1 cellular context compared by ENCODE assay signal in the genomic region with DNA sequence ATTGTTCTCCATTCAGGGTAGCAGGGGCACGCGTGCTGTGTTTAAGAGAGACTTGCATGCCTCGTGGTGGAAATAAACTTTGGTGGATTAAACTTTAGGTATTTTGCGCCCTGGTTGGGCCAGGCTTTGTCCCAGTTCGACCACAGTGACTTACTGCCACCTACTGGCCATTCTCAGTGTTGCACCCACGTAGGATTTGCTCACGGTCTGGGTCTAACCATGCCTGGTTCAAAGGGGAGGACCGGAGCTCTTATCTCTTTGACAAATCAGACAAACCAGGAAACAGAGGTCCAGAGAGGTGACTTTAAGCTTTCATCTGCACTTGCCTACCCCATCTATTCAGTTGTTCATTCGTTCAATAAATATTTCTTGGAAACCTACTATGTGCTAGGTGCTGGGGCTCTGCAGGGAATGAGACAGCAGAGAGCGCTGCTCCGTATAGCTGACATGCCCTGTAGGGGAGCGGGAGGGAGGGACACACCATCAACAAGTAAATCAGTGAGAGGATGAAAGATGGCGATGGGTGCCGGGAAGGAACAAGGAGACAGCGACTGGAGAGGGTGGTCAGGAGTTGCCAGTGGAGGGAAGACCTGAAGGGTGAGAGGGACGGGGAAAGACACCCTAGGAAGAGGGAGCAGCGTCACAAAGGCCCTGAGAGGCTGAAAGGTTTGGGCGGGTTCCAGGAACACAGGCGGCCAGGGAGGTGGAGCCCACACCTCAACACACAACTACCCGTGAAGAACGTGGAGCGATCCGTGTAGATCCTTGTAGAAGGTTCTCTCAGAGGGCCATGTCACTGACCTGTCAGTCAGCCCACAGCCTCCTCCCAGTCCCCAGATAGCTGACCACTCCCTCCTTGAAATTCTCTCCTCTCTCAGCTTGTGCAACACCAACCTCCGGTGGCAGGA.
A peak's percentile ranks its signal among the peaks of the same experiment; 100 is the strongest.
TF ChIP-seq lines count a peak whose summit lies in the region.

No MANE protein-coding gene starts in this region.

TF ChIP-seq in K562, 482 proteins besides CTCF, POLR2A, EP300 and RAD21 (continued from another document and continues in another):
- TF ChIP-seq U2AF1 (optimal IDR thresholded peaks at IDR 0.05; ENCODE audit: low read depth, low read length): no peak
- peak; percentile 52 for TF ChIP-seq HNRNPLL (IDR thresholded peaks at IDR 0.05; ENCODE audit: low read depth, low read length, poor library complexity, severe bottlenecking)
- TF ChIP-seq, protein P1, sequence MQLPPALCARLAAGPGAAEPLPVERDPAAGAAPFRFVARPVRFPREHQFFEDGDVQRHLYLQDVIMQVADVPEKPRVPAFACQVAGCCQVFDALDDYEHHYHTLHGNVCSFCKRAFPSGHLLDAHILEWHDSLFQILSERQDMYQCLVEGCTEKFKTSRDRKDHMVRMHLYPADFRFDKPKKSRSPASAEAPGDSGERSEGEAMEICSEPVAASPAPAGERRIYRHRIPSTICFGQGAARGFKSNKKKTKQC (CRISPR knock-in tag; IDR thresholded peaks at IDR 0.05): 0 out of 2 replicates have a peak, but pooled peaks have one; percentile 45
- TF ChIP-seq, protein P2, sequence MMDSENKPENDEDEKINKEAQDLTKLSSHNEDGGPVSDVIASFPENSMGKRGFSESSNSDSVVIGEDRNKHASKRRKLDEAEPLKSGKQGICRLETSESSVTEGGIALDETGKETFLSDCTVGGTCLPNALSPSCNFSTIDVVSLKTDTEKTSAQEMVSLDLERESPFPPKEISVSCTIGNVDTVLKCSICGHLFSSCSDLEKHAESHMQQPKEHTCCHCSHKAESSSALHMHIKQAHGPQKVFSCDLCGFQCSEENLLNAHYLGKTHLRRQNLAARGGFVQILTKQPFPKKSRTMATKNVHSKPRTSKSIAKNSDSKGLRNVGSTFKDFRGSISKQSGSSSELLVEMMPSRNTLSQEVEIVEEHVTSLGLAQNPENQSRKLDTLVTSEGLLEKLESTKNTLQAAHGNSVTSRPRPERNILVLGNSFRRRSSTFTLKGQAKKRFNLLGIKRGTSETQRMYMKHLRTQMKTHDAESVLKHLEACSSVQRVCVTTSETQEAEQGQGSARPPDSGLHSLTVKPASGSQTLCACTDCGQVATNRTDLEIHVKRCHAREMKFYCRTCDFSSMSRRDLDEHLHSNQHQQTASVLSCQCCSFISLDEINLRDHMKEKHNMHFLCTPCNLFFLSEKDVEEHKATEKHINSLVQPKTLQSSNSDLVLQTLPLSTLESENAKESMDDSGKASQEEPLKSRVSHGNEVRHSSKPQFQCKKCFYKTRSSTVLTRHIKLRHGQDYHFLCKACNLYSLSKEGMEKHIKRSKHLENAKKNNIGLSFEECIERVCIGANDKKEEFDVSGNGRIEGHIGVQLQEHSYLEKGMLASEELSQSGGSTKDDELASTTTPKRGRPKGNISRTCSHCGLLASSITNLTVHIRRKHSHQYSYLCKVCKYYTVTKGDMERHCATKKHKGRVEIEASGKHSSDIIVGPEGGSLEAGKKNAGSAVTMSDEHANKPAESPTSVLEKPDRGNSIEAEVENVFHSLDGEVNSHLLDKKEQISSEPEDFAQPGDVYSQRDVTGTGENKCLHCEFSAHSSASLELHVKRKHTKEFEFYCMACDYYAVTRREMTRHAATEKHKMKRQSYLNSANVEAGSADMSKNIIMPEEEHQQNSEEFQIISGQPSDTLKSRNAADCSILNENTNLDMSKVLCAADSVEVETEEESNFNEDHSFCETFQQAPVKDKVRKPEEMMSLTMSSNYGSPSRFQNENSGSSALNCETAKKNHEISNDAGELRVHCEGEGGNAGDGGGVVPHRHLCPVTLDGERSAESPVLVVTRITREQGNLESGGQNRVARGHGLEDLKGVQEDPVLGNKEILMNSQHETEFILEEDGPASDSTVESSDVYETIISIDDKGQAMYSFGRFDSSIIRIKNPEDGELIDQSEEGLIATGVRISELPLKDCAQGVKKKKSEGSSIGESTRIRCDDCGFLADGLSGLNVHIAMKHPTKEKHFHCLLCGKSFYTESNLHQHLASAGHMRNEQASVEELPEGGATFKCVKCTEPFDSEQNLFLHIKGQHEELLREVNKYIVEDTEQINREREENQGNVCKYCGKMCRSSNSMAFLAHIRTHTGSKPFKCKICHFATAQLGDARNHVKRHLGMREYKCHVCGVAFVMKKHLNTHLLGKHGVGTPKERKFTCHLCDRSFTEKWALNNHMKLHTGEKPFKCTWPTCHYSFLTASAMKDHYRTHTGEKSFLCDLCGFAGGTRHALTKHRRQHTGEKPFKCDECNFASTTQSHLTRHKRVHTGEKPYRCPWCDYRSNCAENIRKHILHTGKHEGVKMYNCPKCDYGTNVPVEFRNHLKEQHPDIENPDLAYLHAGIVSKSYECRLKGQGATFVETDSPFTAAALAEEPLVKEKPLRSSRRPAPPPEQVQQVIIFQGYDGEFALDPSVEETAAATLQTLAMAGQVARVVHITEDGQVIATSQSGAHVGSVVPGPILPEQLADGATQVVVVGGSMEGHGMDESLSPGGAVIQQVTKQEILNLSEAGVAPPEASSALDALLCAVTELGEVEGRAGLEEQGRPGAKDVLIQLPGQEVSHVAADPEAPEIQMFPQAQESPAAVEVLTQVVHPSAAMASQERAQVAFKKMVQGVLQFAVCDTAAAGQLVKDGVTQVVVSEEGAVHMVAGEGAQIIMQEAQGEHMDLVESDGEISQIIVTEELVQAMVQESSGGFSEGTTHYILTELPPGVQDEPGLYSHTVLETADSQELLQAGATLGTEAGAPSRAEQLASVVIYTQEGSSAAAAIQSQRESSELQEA (IDR thresholded peaks at IDR 0.05; ENCODE audit: low read depth): peak; percentile 73
- TF ChIP-seq ARID3A (IDR thresholded peaks at IDR 0.05; ENCODE audit: borderline replicate concordance, low read depth, low read length): no peak
- TF ChIP-seq E2F6 (IDR thresholded peaks at IDR 0.05; ENCODE audit: borderline replicate concordance in 1 of 2, extremely low read depth in 1 of 2, insufficient read depth in 1 of 2, insufficient read length in 1 of 2, low read depth in 1 of 2, low read length in 1 of 2, poor library complexity in 1 of 2, severe bottlenecking in 1 of 2): no peak
- peak; percentile 77 for TF ChIP-seq ELF1 (tag; IDR thresholded peaks at IDR 0.05)
- no peak for TF ChIP-seq NR2C2 (CRISPR knock-in tag; IDR thresholded peaks at IDR 0.05)
- peak; percentile 56 for TF ChIP-seq NR2C2 (tag; IDR thresholded peaks at IDR 0.05)
- TF ChIP-seq MYNN (IDR thresholded peaks at IDR 0.05): no peak
- TF ChIP-seq MYNN (CRISPR knock-in tag; IDR thresholded peaks at IDR 0.05): no peak
- TF ChIP-seq PBX2 (CRISPR knock-in tag; IDR thresholded peaks at IDR 0.05; ENCODE audit: low read depth): no peak
- peak; percentile 83 for TF ChIP-seq PBX2 (tag; conservative IDR thresholded peaks at IDR 0.05; ENCODE audit: low read depth)
- TF ChIP-seq MEF2D (tag; conservative IDR thresholded peaks at IDR 0.05; ENCODE audit: low read depth): 0 out of 2 replicates have a peak, but pooled peaks have one; percentile 13
- TF ChIP-seq NFIC (IDR thresholded peaks at IDR 0.05): peak; percentile 40
- 0 out of 2 replicates have a peak, but pooled peaks have one; percentile 22 for TF ChIP-seq ZNF75A (CRISPR knock-in tag; IDR thresholded peaks at IDR 0.05)
- TF ChIP-seq ZNF274 (IDR thresholded peaks at IDR 0.05; ENCODE audit: borderline replicate concordance, low read depth, low read length): no peak
- 0 out of 2 replicates have a peak, but pooled peaks have one; percentile 52 for TF ChIP-seq MTA3 (IDR thresholded peaks at IDR 0.05; ENCODE audit: borderline replicate concordance)
- no peak for TF ChIP-seq SAP30 (IDR thresholded peaks at IDR 0.05; ENCODE audit: borderline replicate concordance, insufficient read depth, low read depth, low read length, poor library complexity, severe bottlenecking)
- TF ChIP-seq RCOR1 (IDR thresholded peaks at IDR 0.05; ENCODE audit: borderline replicate concordance in 1 of 2, low read depth in 2 of 2, low read length in 2 of 2): 0 out of 4 replicates have a peak, but pooled peaks of 1 of the 2 experiments have one; percentile 4
- TF ChIP-seq, protein P3, sequence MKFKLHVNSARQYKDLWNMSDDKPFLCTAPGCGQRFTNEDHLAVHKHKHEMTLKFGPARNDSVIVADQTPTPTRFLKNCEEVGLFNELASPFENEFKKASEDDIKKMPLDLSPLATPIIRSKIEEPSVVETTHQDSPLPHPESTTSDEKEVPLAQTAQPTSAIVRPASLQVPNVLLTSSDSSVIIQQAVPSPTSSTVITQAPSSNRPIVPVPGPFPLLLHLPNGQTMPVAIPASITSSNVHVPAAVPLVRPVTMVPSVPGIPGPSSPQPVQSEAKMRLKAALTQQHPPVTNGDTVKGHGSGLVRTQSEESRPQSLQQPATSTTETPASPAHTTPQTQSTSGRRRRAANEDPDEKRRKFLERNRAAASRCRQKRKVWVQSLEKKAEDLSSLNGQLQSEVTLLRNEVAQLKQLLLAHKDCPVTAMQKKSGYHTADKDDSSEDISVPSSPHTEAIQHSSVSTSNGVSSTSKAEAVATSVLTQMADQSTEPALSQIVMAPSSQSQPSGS (CRISPR knock-in tag; IDR thresholded peaks at IDR 0.05): no peak
- TF ChIP-seq BHLHE40 (IDR thresholded peaks at IDR 0.05; ENCODE audit: low read length): peak; percentile 64; the same call in 1 of the 2 replicates
- TF ChIP-seq FOS (IDR thresholded peaks at IDR 0.05; ENCODE audit: extremely low read depth, insufficient read length): no peak
- no peak for TF ChIP-seq HNRNPUL1 (IDR thresholded peaks at IDR 0.05; ENCODE audit: low read length)
- 0 out of 2 replicates have a peak, but pooled peaks have one; percentile 26 for TF ChIP-seq CREB3L1 (IDR thresholded peaks at IDR 0.05; ENCODE audit: borderline replicate concordance, low read depth)
- TF ChIP-seq KLF16 (IDR thresholded peaks at IDR 0.05): peak; percentile 64; the same call in 1 of the 2 replicates
- peak; percentile 59; the same call in 1 of the 2 replicates for TF ChIP-seq ZNF263 (CRISPR knock-in tag; IDR thresholded peaks at IDR 0.05; ENCODE audit: borderline replicate concordance)
- TF ChIP-seq ZKSCAN1 (IDR thresholded peaks at IDR 0.05; ENCODE audit: low read depth, low read length): peak; percentile 98
- TF ChIP-seq CEBPZ (IDR thresholded peaks at IDR 0.05; ENCODE audit: borderline replicate concordance, low read depth, low read length): no peak
- TF ChIP-seq ELF4 (CRISPR knock-in tag; IDR thresholded peaks at IDR 0.05): peak; percentile 71; the same call in 1 of the 2 replicates
- no peak for TF ChIP-seq RFX7 (CRISPR knock-in tag; IDR thresholded peaks at IDR 0.05)
